ENCODE assay signal across 8 cellular contexts in the genomic region with DNA sequence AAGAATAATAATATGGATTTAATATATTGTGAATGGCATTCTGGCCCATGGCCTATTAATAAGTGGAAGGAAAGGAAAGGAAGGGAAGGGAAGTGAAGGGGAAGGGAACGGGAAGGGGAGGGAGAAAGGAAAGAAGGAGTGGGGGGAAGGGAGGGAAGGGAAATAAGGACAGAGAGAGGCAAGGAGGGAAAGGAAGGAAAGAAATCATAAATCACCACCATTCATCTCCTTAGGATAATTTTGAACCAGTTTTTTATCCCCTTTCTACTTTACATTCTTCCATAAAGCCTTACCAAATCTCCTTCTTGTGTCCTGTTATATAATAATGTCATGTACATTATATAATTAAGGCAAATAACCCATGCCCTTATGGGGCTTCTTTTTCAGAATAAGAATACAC.
"Had no signal": no experiment of that assay in that cellular context is flagged by ENCODE, and none has a peak within 500 bp of the region (broad histone marks: within the 10 kb centered on the region; RNA-seq: fewer than 3 reads in every experiment).

No MANE protein-coding gene starts in this region.

- H3K4me3 ChIP-seq: GM12878 had no signal

- DNase-seq: GDM1, GF-D8 had no signal

- FAIRE-seq: G401.6, GM12878, GM12891, GM12892, GM18507, GM19239 had no signal

- ATAC-seq: GM12878 had no signal
